ENCODE assay signal across 8 cellular contexts in the genomic region with DNA sequence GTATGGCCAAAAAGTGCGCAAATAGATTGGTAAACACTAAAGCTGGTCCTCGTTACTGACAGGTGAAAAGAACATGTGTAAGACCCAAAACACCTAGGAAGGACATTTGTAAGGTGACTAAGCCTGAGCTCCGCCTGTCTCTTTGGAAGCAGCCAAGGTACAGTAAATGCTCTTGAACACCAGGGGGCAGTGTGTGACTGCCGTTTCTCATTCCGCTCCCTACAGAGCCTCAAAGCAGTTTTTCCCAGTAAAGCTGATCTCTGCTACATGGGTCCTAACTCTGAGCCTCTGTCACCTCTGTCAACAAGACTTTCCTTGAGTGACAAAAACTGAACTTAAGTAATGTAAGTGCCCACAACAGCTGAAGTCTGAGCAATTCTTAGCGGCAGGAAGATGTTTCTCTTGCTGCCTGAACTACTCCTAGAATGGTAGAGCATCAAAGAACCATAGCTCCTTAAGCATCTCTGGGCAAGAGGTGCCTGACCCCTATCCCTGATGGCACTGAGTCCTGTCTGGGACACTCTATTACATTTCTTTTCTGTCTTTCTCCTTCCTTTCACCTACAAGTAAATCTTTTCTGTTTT.
A peak's percentile ranks its signal among the peaks of the same experiment; 100 is the strongest.
DNase-seq lines count a peak whose midpoint lies in the region; ATAC-seq and TF ChIP-seq lines count a peak whose summit lies in the region.

No MANE protein-coding gene starts in this region.

- H3K4me3 ChIP-seq in BJ (ENCODE audit: low read depth, low read length) (no peak overlapping the region), lower lobe of right lung (no peak overlapping the region)

- H3K27me3 ChIP-seq in BJ (ENCODE audit: control insufficient read depth, insufficient read depth, low read length) (no peaks in the 10 kb centered on the region), lower lobe of right lung (ENCODE audit: low read depth) (no peaks in the 10 kb centered on the region)

- H3K27ac ChIP-seq in lower lobe of right lung, result no peak overlapping the region

- intact Hi-C loops in lower lobe of right lung (cut with DNase I), result loop anchor here (10.0 kb wide), 2 partner anchors 754 to 894 kb away; no protein-coding TSS in a partner anchor

- CTCF ChIA-PET in BJ (lab: Yijun Ruan, JAX), result interaction anchor here (0.5 to 8.5 kb wide), 75 partner anchors 10 to 1780 kb away, joined by 3 to 93 read pairs (median 4); a partner anchor contains a TSS

- POLR2A ChIA-PET in BJ (lab: Charles Lee), result no interaction called here

- no peaks in the 10 kb centered on the region for H3K9me3 ChIP-seq in lower lobe of right lung

- TF ChIP-seq CTCF in BJ (IDR thresholded peaks at IDR 0.05; ENCODE audit: insufficient read depth, low read depth, low read length) (peak; percentile 88), lower lobe of right lung (IDR thresholded peaks at IDR 0.05) (peak; percentile 90)

- H3K36me3 ChIP-seq in BJ (ENCODE audit: control insufficient read depth, insufficient read depth, low read length), result no peaks in the 10 kb centered on the region
- H3K36me3 ChIP-seq in lower lobe of right lung, result no peaks in the 10 kb centered on the region

- ATAC-seq in GM18907 (IDR thresholded peaks at IDR 0.05; ENCODE audit: unreplicated experiment), result peak; percentile 86
- ATAC-seq in HG03066 (IDR thresholded peaks at IDR 0.05; ENCODE audit: low read depth, unreplicated experiment), result peak; percentile 79
- ATAC-seq in lower lobe of right lung, result peak; percentile 86 to 90

- H3K4me1 ChIP-seq in lower lobe of right lung, result peaks cover 17% of the 10 kb centered on the region

- DNase-seq in BJ (ENCODE audit: low read depth), result no peak
- DNase-seq in NCI-H2227 (lab: John Stamatoyannopoulos, UW; ENCODE audit: unreplicated experiment), result peak; percentile 30
- DNase-seq in activated CD4-positive, CD25-positive, alpha-beta regulatory T cell treated with anti-CD3 and anti-CD28 coated beads, Interleukin-2, amount 50 U/mL, for 72 hours, result peak; percentile 43
- DNase-seq in dermis blood vessel endothelial cell, result peak; percentile 85
- DNase-seq in lower lobe of right lung, result peak; percentile 60
- DNase-seq in stimulated activated CD8-positive, alpha-beta memory T cell treated with anti-CD3 and anti-CD28 coated beads, Interleukin-15, amount 100 ng/mL, for 48 hours (ENCODE audit: low read depth in 2 of 2), result peak; percentile 10 to 15
